Comparison of ENCODE assay signal across 18 cellular contexts in the genomic region with DNA sequence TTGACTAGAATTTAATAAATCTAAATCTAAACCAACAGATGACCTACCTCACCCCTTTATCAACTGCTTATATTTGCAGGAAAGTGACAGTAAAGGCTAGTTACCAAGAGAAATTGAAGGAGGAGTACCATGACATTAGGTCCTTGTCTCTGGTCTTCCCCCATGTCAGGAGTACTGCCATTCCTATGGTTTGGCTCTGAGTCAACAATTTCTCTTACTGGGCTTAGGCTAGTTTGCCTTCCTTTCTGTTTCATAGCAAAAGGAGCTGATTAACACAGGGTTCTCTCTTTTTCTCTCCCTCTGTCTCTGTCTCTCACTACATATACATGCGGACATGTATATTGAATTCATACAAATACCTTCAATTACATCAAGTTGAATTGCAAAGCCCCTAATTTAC.
DNase-seq lines count a peak whose midpoint lies in the region; ATAC-seq, FAIRE-seq and TF ChIP-seq lines count a peak whose summit lies in the region.
"Had no signal": no experiment of that assay in that cellular context is flagged by ENCODE, and none has a peak within 500 bp of the region (broad histone marks: within the 10 kb centered on the region; RNA-seq: fewer than 3 reads in every experiment).

No MANE protein-coding gene starts in this region.

- ATAC-seq in GM19452 (IDR thresholded peaks at IDR 0.05; ENCODE audit: unreplicated experiment), result no peak
- ATAC-seq: gastroesophageal sphincter; GM23338; sciatic nerve; stimulated activated effector memory CD8-positive, alpha-beta T cell treated with anti-CD3 and anti-CD28 coated beads, Interleukin-12 subunit alpha, Interleukin-12 subunit beta, amount 100 ng/mL, for 72 hours had no signal

- TF ChIP-seq CTCF in AG09309 (IDR thresholded peaks at IDR 0.05; ENCODE audit: control insufficient read depth, insufficient read depth, low read depth, low read length, missing control alignments) (no peak), bronchial epithelial cell (IDR thresholded peaks at IDR 0.05; ENCODE audit: insufficient read depth, low read length, severe bottlenecking) (no peak), dorsolateral prefrontal cortex (IDR thresholded peaks at IDR 0.05 in 54 of 56, conservative IDR thresholded peaks at IDR 0.05 in 2 of 56; ENCODE audit: low read depth in 1 of 56, partially characterized antibody in 56 of 56) (no peak)

- DNase-seq in AG09309 (ENCODE audit: low read depth), result peak; percentile 25
- peak; percentile 53 for DNase-seq in HT1080 (ENCODE audit: low read depth)
- DNase-seq in bronchial epithelial cell (ENCODE audit: low read depth), result peak; percentile 30
- peak; percentile 92 for DNase-seq in iris pigment epithelial cell (ENCODE audit: low read depth)
- DNase-seq in SIG-M5 treated with dmso at 0.1 percent for 504 hours (lab: John Stamatoyannopoulos, UW; ENCODE audit: unreplicated experiment), result no peak
- no peak for DNase-seq in GOT3 (lab: John Stamatoyannopoulos, UW)
- DNase-seq in dorsolateral prefrontal cortex, result no peak
- DNase-seq: activated CD4-positive, alpha-beta memory T cell treated with anti-CD3 and anti-CD28 coated beads, Interleukin-2, amount 10 ng/mL, durations not matched to agents 7 days and 5 days; AML-193; amniotic stem cell; midbrain; NCI-H1092 treated with DMSO at 0.1 percent for 48 hours had no signal

- H3K27me3 ChIP-seq in bronchial epithelial cell (ENCODE audit: control insufficient read depth, insufficient read depth, low read length), result no peaks in the 10 kb centered on the region
- H3K27me3 ChIP-seq in dorsolateral prefrontal cortex, result no peaks in the 10 kb centered on the region
- H3K27me3 ChIP-seq: gastroesophageal sphincter had no signal

- no peak for FAIRE-seq in bronchial epithelial cell (lab: Jason Lieb, UNC)
- FAIRE-seq: islet of Langerhans had no signal

- no peak overlapping the region for H3K27ac ChIP-seq in dorsolateral prefrontal cortex
- H3K27ac ChIP-seq: gastroesophageal sphincter had no signal

- intact Hi-C loops in dorsolateral prefrontal cortex (cut with DNase I), result no loop called here

- no peaks in the 10 kb centered on the region for H3K36me3 ChIP-seq in bronchial epithelial cell (ENCODE audit: control insufficient read depth, insufficient read depth, low read length)

- no peak overlapping the region for H3K4me3 ChIP-seq in AG09309 (ENCODE audit: control insufficient read depth, low read depth, low read length)
- H3K4me3 ChIP-seq in bronchial epithelial cell (ENCODE audit: low read depth, low read length), result no peak overlapping the region
- no peak overlapping the region for H3K4me3 ChIP-seq in dorsolateral prefrontal cortex
- H3K4me3 ChIP-seq: gastroesophageal sphincter, GM23338 had no signal

Comparison
In these comparisons a context has a peak if more than half of its experiments do, and no peak if none do; other contexts are left out.
1. DNase-seq: peak in AG09309 (single experiment), HT1080 (single experiment), bronchial epithelial cell (single experiment) and iris pigment epithelial cell (single experiment); none in SIG-M5 treated with dmso at 0.1 percent for 504 hours (single experiment), GOT3 (single experiment) and dorsolateral prefrontal cortex (0 of 10).